ENCODE assay signal across 11 cellular contexts in genomic region chr2:26298286-26298637, GRCh38. TPM values are rescaled to one million over a fixed set of nuclear protein-coding genes. Genes with fewer than 3 reads are reported as not detected.
DNase-seq lines count a peak whose midpoint lies in the region; ATAC-seq and TF ChIP-seq lines count a peak whose summit lies in the region.
"Had no signal": no experiment of that assay in that cellular context is flagged by ENCODE, and none has a peak within 500 bp of the region (broad histone marks: within the 10 kb centered on the region; RNA-seq: fewer than 3 reads in every experiment).

No MANE protein-coding gene starts in this region.

- H3K27me3 Mint-ChIP-seq in natural killer cell (ENCODE audit: low read depth in 2 of 2): no peaks in the 10 kb centered on the region
- H3K27me3 Mint-ChIP-seq: activated naive CD4-positive, alpha-beta T cell treated with anti-CD3 and anti-CD28 coated beads, Interleukin-2, amount 50 U/mL, for 24 hours had no signal

- no peaks in the 10 kb centered on the region for H3K36me3 Mint-ChIP-seq in natural killer cell
- H3K36me3 Mint-ChIP-seq: activated naive CD4-positive, alpha-beta T cell treated with anti-CD3 and anti-CD28 coated beads, Interleukin-2, amount 50 U/mL, for 24 hours; mesothelial cell of epicardium had no signal

- no peaks in the 10 kb centered on the region for H3K4me1 Mint-ChIP-seq in natural killer cell

- H3K9me3 Mint-ChIP-seq in natural killer cell: no peaks in the 10 kb centered on the region
- H3K9me3 Mint-ChIP-seq: activated naive CD4-positive, alpha-beta T cell treated with anti-CD3 and anti-CD28 coated beads, Interleukin-2, amount 50 U/mL, for 24 hours; mesothelial cell of epicardium had no signal

- TF ChIP-seq CTCF in dorsolateral prefrontal cortex (IDR thresholded peaks at IDR 0.05 in 54 of 56, conservative IDR thresholded peaks at IDR 0.05 in 2 of 56; ENCODE audit: low read depth in 1 of 56, partially characterized antibody in 56 of 56) (no peak), GM20000 (IDR thresholded peaks at IDR 0.05; ENCODE audit: extremely low read depth, missing control alignments) (no peak), natural killer cell (IDR thresholded peaks at IDR 0.05) (no peak)

- no peak for ATAC-seq in GM21619 (IDR thresholded peaks at IDR 0.05; ENCODE audit: unreplicated experiment)
- no peak for ATAC-seq in natural killer cell

- peak overlapping the region; percentile 75 for H3K4me3 ChIP-seq in HUES6 (ENCODE audit: low read depth, low read length)
- H3K4me3 ChIP-seq in dorsolateral prefrontal cortex: peak overlapping the region in 58 of 59 donors; percentile 36 to 76 (median 61)
- peak overlapping the region; percentile 68 to 96 (median 84) for H3K4me3 ChIP-seq in subcutaneous abdominal adipose tissue (ENCODE audit: low read depth in 1 of 5, low read length in 5 of 5)

- DNase-seq in dorsolateral prefrontal cortex (no peak), medulla oblongata (ENCODE audit: extremely low spot score) (peak; percentile 4), GM20000 (ENCODE audit: low spot score) (no peak), T-helper 2 cell (no peak), natural killer cell (no peak)
- DNase-seq: NCI-H187 had no signal

- no peak overlapping the region for H3K27ac Mint-ChIP-seq in natural killer cell
- H3K27ac Mint-ChIP-seq: activated naive CD4-positive, alpha-beta T cell treated with anti-CD3 and anti-CD28 coated beads, Interleukin-2, amount 50 U/mL, for 24 hours; mesothelial cell of epicardium had no signal

- no peak overlapping the region for H3K27ac ChIP-seq in HUES6 (ENCODE audit: low read depth, low read length)
- peak overlapping the region in 13 of 59 donors; percentile 28 to 81 (median 68) for H3K27ac ChIP-seq in dorsolateral prefrontal cortex
- H3K27ac ChIP-seq in subcutaneous abdominal adipose tissue (ENCODE audit: low read depth, low read length): peak overlapping the region; percentile 90

- peaks cover 10% of the 10 kb centered on the region for H3K4me1 ChIP-seq in HUES6 (ENCODE audit: control insufficient read depth, insufficient read depth, low read length)
- H3K4me1 ChIP-seq in subcutaneous abdominal adipose tissue (ENCODE audit: control insufficient read depth in 5 of 5, insufficient read depth in 5 of 5, low read length in 5 of 5): peaks cover 3 to 27% (median 22%) of the 10 kb centered on the region in 5 donors

- H3K36me3 ChIP-seq in HUES6 (ENCODE audit: control insufficient read depth, insufficient read depth, low read length): no peaks in the 10 kb centered on the region
- no peaks in the 10 kb centered on the region for H3K36me3 ChIP-seq in subcutaneous abdominal adipose tissue (ENCODE audit: control insufficient read depth in 5 of 5, insufficient read depth in 5 of 5, low read length in 5 of 5)

- H3K9ac ChIP-seq in HUES6 (ENCODE audit: low read length): peak overlapping the region; percentile 41
- H3K9ac ChIP-seq in subcutaneous abdominal adipose tissue (ENCODE audit: low read length in 5 of 5): peak overlapping the region; percentile 64 to 94 (median 82)

- H3K9me3 ChIP-seq in HUES6 (ENCODE audit: control insufficient read depth, insufficient read depth, low read depth, low read length) (no peaks in the 10 kb centered on the region), subcutaneous abdominal adipose tissue (ENCODE audit: control insufficient read depth in 5 of 5, low read length in 5 of 5) (no peaks in the 10 kb centered on the region)

- H3K4me3 Mint-ChIP-seq in natural killer cell: no peak overlapping the region
- H3K4me3 Mint-ChIP-seq: activated naive CD4-positive, alpha-beta T cell treated with anti-CD3 and anti-CD28 coated beads, Interleukin-2, amount 50 U/mL, for 24 hours; mesothelial cell of epicardium had no signal

- intact Hi-C loops in dorsolateral prefrontal cortex (cut with DNase I) (no loop called here), natural killer cell (cut with micrococcal nuclease) (loop anchor here (2.0 kb wide), 1 partner anchor 53 kb away; the partner anchor contains the start of genes HADHA and HADHB)

- H3K27me3 ChIP-seq in HUES6 (ENCODE audit: control insufficient read depth, insufficient read depth, low read length): peaks cover 17% of the 10 kb centered on the region; the same call in 1 of the 2 replicates
- H3K27me3 ChIP-seq in dorsolateral prefrontal cortex: no peaks in the 10 kb centered on the region
- no peaks in the 10 kb centered on the region for H3K27me3 ChIP-seq in subcutaneous abdominal adipose tissue (ENCODE audit: control insufficient read depth in 5 of 5, insufficient read depth in 4 of 5, low read length in 5 of 5)

RNA-seq across cellular contexts. Expression of gene SELENOI, which starts 47.7 kb away (rescaled TPM):
- 10 to 100 TPM; 25.9 to 83.9 (median 61.6) TPM for total RNA-seq in dorsolateral prefrontal cortex
- 10 to 100 TPM; 28.1 to 47.6 (median 36.4) TPM for total RNA-seq in natural killer cell

RNA-seq across cellular contexts. Expression of gene ADGRF3, which starts 48.3 kb away (rescaled TPM):
- total RNA-seq in dorsolateral prefrontal cortex: 1 to 10 TPM in 64 of 120 experiments, under 1 TPM in 56; 0.23 to 4.6 (median 1.0) TPM
- 1 to 10 TPM in 2 of 3 donors, under 1 TPM in 1; 0.97 to 2.1 (median 2.1) TPM for total RNA-seq in natural killer cell

RNA-seq across cellular contexts. Expression of gene HADHB, which starts 53.5 kb away (rescaled TPM):
- total RNA-seq in dorsolateral prefrontal cortex (100 to 1,000 TPM in 98 of 120 experiments, 10 to 100 TPM in 22; 74.8 to 225 (median 119) TPM), natural killer cell (10 to 100 TPM; 43.1 to 58.8 (median 53.0) TPM)

RNA-seq across cellular contexts. Expression of gene HADHA, which starts 53.8 kb away (rescaled TPM):
- total RNA-seq in dorsolateral prefrontal cortex (100 to 1,000 TPM in 4 of 120 experiments, 10 to 100 TPM in 116; 61.1 to 107 (median 75.0) TPM), natural killer cell (10 to 100 TPM; 66.6 to 76.1 (median 68.9) TPM)
